In the genomic region with DNA sequence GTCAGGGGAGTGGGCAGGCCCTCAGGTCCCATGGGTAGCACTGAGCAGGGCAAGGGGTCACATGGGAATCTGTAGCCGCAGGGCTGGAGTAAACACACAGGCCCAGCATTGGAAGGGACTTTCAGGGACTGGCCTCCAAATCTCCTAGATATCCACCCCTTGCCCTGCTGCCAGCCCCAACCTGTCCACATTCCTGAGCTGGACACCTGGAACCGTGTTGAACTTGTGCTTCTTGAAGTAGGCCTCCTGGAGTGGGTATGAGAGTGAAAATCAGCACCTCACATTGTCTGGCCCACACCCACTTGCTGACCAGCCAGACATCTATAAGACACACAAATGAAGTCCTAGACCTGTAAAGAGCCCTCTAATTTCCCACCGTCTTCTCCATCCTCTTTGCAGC, we compare ENCODE assay signal across 1 cellular context.
TF ChIP-seq lines count a peak whose summit lies in the region.

No MANE protein-coding gene starts in this region.

TF ChIP-seq in Ishikawa, 13 proteins besides CTCF, POLR2A, EP300 and RAD21 (continued from another document):
- TF ChIP-seq, protein P1, sequence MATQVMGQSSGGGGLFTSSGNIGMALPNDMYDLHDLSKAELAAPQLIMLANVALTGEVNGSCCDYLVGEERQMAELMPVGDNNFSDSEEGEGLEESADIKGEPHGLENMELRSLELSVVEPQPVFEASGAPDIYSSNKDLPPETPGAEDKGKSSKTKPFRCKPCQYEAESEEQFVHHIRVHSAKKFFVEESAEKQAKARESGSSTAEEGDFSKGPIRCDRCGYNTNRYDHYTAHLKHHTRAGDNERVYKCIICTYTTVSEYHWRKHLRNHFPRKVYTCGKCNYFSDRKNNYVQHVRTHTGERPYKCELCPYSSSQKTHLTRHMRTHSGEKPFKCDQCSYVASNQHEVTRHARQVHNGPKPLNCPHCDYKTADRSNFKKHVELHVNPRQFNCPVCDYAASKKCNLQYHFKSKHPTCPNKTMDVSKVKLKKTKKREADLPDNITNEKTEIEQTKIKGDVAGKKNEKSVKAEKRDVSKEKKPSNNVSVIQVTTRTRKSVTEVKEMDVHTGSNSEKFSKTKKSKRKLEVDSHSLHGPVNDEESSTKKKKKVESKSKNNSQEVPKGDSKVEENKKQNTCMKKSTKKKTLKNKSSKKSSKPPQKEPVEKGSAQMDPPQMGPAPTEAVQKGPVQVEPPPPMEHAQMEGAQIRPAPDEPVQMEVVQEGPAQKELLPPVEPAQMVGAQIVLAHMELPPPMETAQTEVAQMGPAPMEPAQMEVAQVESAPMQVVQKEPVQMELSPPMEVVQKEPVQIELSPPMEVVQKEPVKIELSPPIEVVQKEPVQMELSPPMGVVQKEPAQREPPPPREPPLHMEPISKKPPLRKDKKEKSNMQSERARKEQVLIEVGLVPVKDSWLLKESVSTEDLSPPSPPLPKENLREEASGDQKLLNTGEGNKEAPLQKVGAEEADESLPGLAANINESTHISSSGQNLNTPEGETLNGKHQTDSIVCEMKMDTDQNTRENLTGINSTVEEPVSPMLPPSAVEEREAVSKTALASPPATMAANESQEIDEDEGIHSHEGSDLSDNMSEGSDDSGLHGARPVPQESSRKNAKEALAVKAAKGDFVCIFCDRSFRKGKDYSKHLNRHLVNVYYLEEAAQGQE (IDR thresholded peaks at IDR 0.05; ENCODE audit: low read depth): no peak
- TF ChIP-seq CREB1 (IDR thresholded peaks at IDR 0.05; ENCODE audit: low read depth) (no peak), TAF1 (IDR thresholded peaks at IDR 0.05; ENCODE audit: low read depth) (no peak), YY1 (IDR thresholded peaks at IDR 0.05; ENCODE audit: low read depth) (no peak), TCF12 (IDR thresholded peaks at IDR 0.05; ENCODE audit: low read depth) (peak; percentile 70), FOXM1 (IDR thresholded peaks at IDR 0.05; ENCODE audit: borderline replicate concordance, low read depth) (no peak), TEAD4 (IDR thresholded peaks at IDR 0.05) (peak; percentile 85)
